In genomic region chr1:43814401-43814800, GRCh38 we compare ENCODE assay signal across 19 cellular contexts.
"Had no signal": no experiment of that assay in that cellular context is flagged by ENCODE, and none has a peak within 500 bp of the region (broad histone marks: within the 10 kb centered on the region; RNA-seq: fewer than 3 reads in every experiment).

No MANE protein-coding gene starts in this region.

- ATAC-seq: activated CD8-positive, alpha-beta T cell treated with anti-CD3 and anti-CD28 coated beads for 36 hours; left ventricle myocardium superior; natural killer cell treated with Interleukin-12 subunit alpha and Interleukin-12 subunit beta and Interleukin-15 and Interleukin-18, amount 100 ng/mL, for 72 hours; pancreas; sciatic nerve; stimulated activated memory B cell treated with anti-CD40 and anti-IgM and Interleukin-4, amounts not matched to agents 10 μg/mL and 1 μg/mL and 100 μg/mL, for 72 hours had no signal

- H3K9me3 ChIP-seq: pancreas had no signal

- H3K9me3 Mint-ChIP-seq: natural killer cell treated with Interleukin-12 subunit alpha and Interleukin-12 subunit beta and Interleukin-15 and Interleukin-18, amount 100 ng/mL, for 72 hours had no signal

- H3K27ac Mint-ChIP-seq: activated CD4-positive, alpha-beta T cell treated with anti-CD3 and anti-CD28 coated beads, Interleukin-2, amount 10 ng/mL, durations not matched to agents 7 days and 5 days; activated CD8-positive, alpha-beta T cell treated with anti-CD3 and anti-CD28 coated beads for 36 hours; activated naive CD8-positive, alpha-beta T cell treated with anti-CD3 and anti-CD28 coated beads for 36 hours; natural killer cell treated with Interleukin-12 subunit alpha and Interleukin-12 subunit beta and Interleukin-15 and Interleukin-18, amount 100 ng/mL, for 72 hours; stimulated activated memory B cell treated with anti-CD40 and anti-IgM and Interleukin-4, amounts not matched to agents 10 μg/mL and 1 μg/mL and 100 μg/mL, for 72 hours had no signal

- H3K27ac ChIP-seq: dorsolateral prefrontal cortex, esophagus muscularis mucosa, pancreas, thoracic aorta, upper lobe of left lung, WERI-Rb-1 had no signal

- H3K36me3 ChIP-seq: pancreas, WERI-Rb-1 had no signal

- DNase-seq: activated CD4-positive, alpha-beta T cell treated with anti-CD3 and anti-CD28 coated beads, Interleukin-2, amount 10 ng/mL, durations not matched to agents 7 days and 5 days; activated CD4-positive, CD25-positive, alpha-beta regulatory T cell treated with anti-CD3 and anti-CD28 coated beads, Interleukin-2, amount 50 U/mL, for 72 hours; activated CD8-positive, alpha-beta T cell treated with anti-CD3 and anti-CD28 coated beads for 36 hours; activated gamma-delta T cell treated with Interleukin-2 at 50 U/mL for 16 hours; activated naive CD8-positive, alpha-beta T cell treated with anti-CD3 and anti-CD28 coated beads for 36 hours; dorsolateral prefrontal cortex; hippocampal formation; left ventricle myocardium superior; mammary epithelial cell; pancreas; small intestine; upper lobe of left lung; WERI-Rb-1 had no signal

- H3K27me3 Mint-ChIP-seq: activated CD4-positive, alpha-beta T cell treated with anti-CD3 and anti-CD28 coated beads, Interleukin-2, amount 10 ng/mL, durations not matched to agents 7 days and 5 days; activated CD8-positive, alpha-beta T cell treated with anti-CD3 and anti-CD28 coated beads for 36 hours; activated naive CD8-positive, alpha-beta T cell treated with anti-CD3 and anti-CD28 coated beads for 36 hours; central memory CD8-positive, alpha-beta T cell; natural killer cell treated with Interleukin-12 subunit alpha and Interleukin-12 subunit beta and Interleukin-15 and Interleukin-18, amount 100 ng/mL, for 72 hours; stimulated activated memory B cell treated with anti-CD40 and anti-IgM and Interleukin-4, amounts not matched to agents 10 μg/mL and 1 μg/mL and 100 μg/mL, for 72 hours had no signal

- H3K4me1 Mint-ChIP-seq: activated CD4-positive, alpha-beta T cell treated with anti-CD3 and anti-CD28 coated beads, Interleukin-2, amount 10 ng/mL, durations not matched to agents 7 days and 5 days; activated naive CD8-positive, alpha-beta T cell treated with anti-CD3 and anti-CD28 coated beads for 36 hours; central memory CD8-positive, alpha-beta T cell; stimulated activated memory B cell treated with anti-CD40 and anti-IgM and Interleukin-4, amounts not matched to agents 10 μg/mL and 1 μg/mL and 100 μg/mL, for 72 hours had no signal

- H3K4me3 Mint-ChIP-seq: activated CD4-positive, alpha-beta T cell treated with anti-CD3 and anti-CD28 coated beads, Interleukin-2, amount 10 ng/mL, durations not matched to agents 7 days and 5 days; activated CD8-positive, alpha-beta T cell treated with anti-CD3 and anti-CD28 coated beads for 36 hours; activated naive CD8-positive, alpha-beta T cell treated with anti-CD3 and anti-CD28 coated beads for 36 hours; central memory CD8-positive, alpha-beta T cell; natural killer cell treated with Interleukin-12 subunit alpha and Interleukin-12 subunit beta and Interleukin-15 and Interleukin-18, amount 100 ng/mL, for 72 hours; stimulated activated memory B cell treated with anti-CD40 and anti-IgM and Interleukin-4, amounts not matched to agents 10 μg/mL and 1 μg/mL and 100 μg/mL, for 72 hours had no signal
